8 cellular contexts compared by ENCODE assay signal in genomic region chr19:18108897-18109296, GRCh38. TPM values are rescaled to one million over a fixed set of nuclear protein-coding genes. Genes with fewer than 3 reads are reported as not detected.
DNase-seq lines count a peak whose midpoint lies in the region; ATAC-seq and TF ChIP-seq lines count a peak whose summit lies in the region.
"Had no signal": no experiment of that assay in that cellular context is flagged by ENCODE, and none has a peak within 500 bp of the region (broad histone marks: within the 10 kb centered on the region; RNA-seq: fewer than 3 reads in every experiment).

No MANE protein-coding gene starts in this region.

- H3K4me3 Mint-ChIP-seq in activated B cell treated with CpG ODN at 0.5 μM for 24 hours: peak overlapping the region; percentile 78

- peaks cover 28% of the 10 kb centered on the region for H3K36me3 Mint-ChIP-seq in activated B cell treated with CpG ODN at 0.5 μM for 24 hours (ENCODE audit: low read depth)

- no peaks in the 10 kb centered on the region for H3K9me2 ChIP-seq in hepatocyte (replicated peaks; ENCODE audit: insufficient read depth)

- H4K20me1 ChIP-seq in hepatocyte (ENCODE audit: insufficient read depth, poor library complexity, severe bottlenecking): no peaks in the 10 kb centered on the region

- H3K27ac Mint-ChIP-seq in activated B cell treated with CpG ODN at 0.5 μM for 24 hours: peak overlapping the region; percentile 83

- H3K27me3 Mint-ChIP-seq in activated B cell treated with CpG ODN at 0.5 μM for 24 hours: no peaks in the 10 kb centered on the region

- DNase-seq in HL-60 (ENCODE audit: low read depth in 1 of 2, low spot score in 1 of 2): no peak
- DNase-seq in activated B cell treated with CpG ODN at 0.5 μM for 24 hours: no peak
- DNase-seq in hepatocyte (ENCODE audit: low spot score): peak; percentile 57
- no peak for DNase-seq in spleen
- DNase-seq in hypothalamus (lab: John Stamatoyannopoulos, UW): no peak
- DNase-seq in SKM-1 treated with dmso at 0.1 percent for 144 hours (lab: John Stamatoyannopoulos, UW; ENCODE audit: unreplicated experiment): no peak
- DNase-seq in NCI-H2107 treated with DMSO at 0.1 percent for 48 hours (lab: John Stamatoyannopoulos, UW; ENCODE audit: unreplicated experiment): no peak
- DNase-seq: NCI-H146 had no signal

- no peak for ATAC-seq in activated B cell treated with CpG ODN at 0.5 μM for 24 hours (ENCODE audit: low read depth)

- H3K4me2 ChIP-seq in hepatocyte: peak overlapping the region; percentile 98

- H3K79me2 ChIP-seq in hepatocyte: peaks cover 3% of the 10 kb centered on the region

- peaks cover 18% of the 10 kb centered on the region for H3K4me1 ChIP-seq in hepatocyte (ENCODE audit: insufficient read depth)
- H3K4me1 ChIP-seq in spleen: peaks cover 21 to 100% (median 72%) of the 10 kb centered on the region in 6 donors

- H3K9me3 ChIP-seq in hepatocyte (ENCODE audit: low read depth) (no peaks in the 10 kb centered on the region), spleen (no peaks in the 10 kb centered on the region)

- intact Hi-C loops in activated B cell treated with CpG ODN at 0.5 μM for 24 hours (cut with micrococcal nuclease) (loop anchor here (1.0 to 10.0 kb wide), 2 partner anchors 102 to 306 kb away; partner anchors contain the start of gene SSBP4), spleen (cut with DNase I; ENCODE audit: low total_unique reads) (no loop called here)

- no peak overlapping the region for H2AFZ ChIP-seq in hepatocyte

- CTCF ChIA-PET in activated B cell treated with CpG ODN at 0.5 μM for 24 hours (lab: Charles Lee): interaction anchor here (0.8 to 3.8 kb wide), 6 partner anchors 11 to 143 kb away, joined by 3 to 18 read pairs (median 3); partner anchors contain the start of genes IL12RB1 and MAST3

- no peaks in the 10 kb centered on the region for H3K27me3 ChIP-seq in HL-60 (ENCODE audit: insufficient read depth, poor library complexity, severe bottlenecking)
- H3K27me3 ChIP-seq in hepatocyte: no peaks in the 10 kb centered on the region
- H3K27me3 ChIP-seq in spleen (replicated peaks in 1 of 7): peaks cover 0 to 12% (median 0%) of the 10 kb centered on the region in 7 donors

- H3K4me3 ChIP-seq in HL-60 (replicated peaks; ENCODE audit: insufficient read depth, low read length) (no peak overlapping the region), hepatocyte (no peak overlapping the region), spleen (no peak overlapping the region)

- 53% methylated on average over 2 of the region's 2 CpGs for WGBS in hepatocyte (ENCODE audit: low lambda C conversion rate, missing lambda C conversion rate)
- WGBS in spleen, 5 donors: 72 to 91% (median 75%) methylated on average over 2 of the region's 2 CpGs

- peaks cover 64% of the 10 kb centered on the region for H3K4me1 Mint-ChIP-seq in activated B cell treated with CpG ODN at 0.5 μM for 24 hours

- TF ChIP-seq CTCF in HL-60 (IDR thresholded peaks at IDR 0.05; ENCODE audit: insufficient read depth, low read length) (no peak), activated B cell treated with CpG ODN at 0.5 μM for 24 hours (IDR thresholded peaks at IDR 0.05) (no peak), hepatocyte (IDR thresholded peaks at IDR 0.05; ENCODE audit: poor library complexity) (no peak), spleen (IDR thresholded peaks at IDR 0.05 in 8 of 11, conservative IDR thresholded peaks at IDR 0.05 in 3 of 11) (no peak)

- no peaks in the 10 kb centered on the region for H3K9me3 Mint-ChIP-seq in activated B cell treated with CpG ODN at 0.5 μM for 24 hours

- no peak for TF ChIP-seq POLR2A in spleen (IDR thresholded peaks at IDR 0.05)

- no peaks in the 10 kb centered on the region for H3K36me3 ChIP-seq in hepatocyte (replicated peaks; ENCODE audit: insufficient read depth, low read depth)
- peaks cover 0 to 32% (median 3%) of the 10 kb centered on the region in 6 donors for H3K36me3 ChIP-seq in spleen

- H3K27ac ChIP-seq in HL-60 (replicated peaks) (peak overlapping the region; percentile 88), hepatocyte (peak overlapping the region; percentile 96), spleen (peak overlapping the region in 6 of 8 donors; percentile 78 to 98 (median 90))

- POLR2A ChIA-PET in activated B cell treated with CpG ODN at 0.5 μM for 24 hours (lab: Charles Lee): interaction anchor here (0.5 to 9.7 kb wide), 17 partner anchors 9 to 1555 kb away, joined by 3 to 146 read pairs (median 5); partner anchors contain the start of genes ARRDC2, ATP13A1, IL12RB1 and MAST3

RNA-seq across cellular contexts. Expression of gene MAST3, which starts 11.3 kb away (rescaled TPM):
- total RNA-seq in activated B cell treated with CpG ODN at 0.5 μM for 24 hours: 44.3 and 48.6 TPM in 2 replicates
- total RNA-seq in hepatocyte: 5.5 and 9.7 TPM in 2 replicates
- 10.3 and 11.1 TPM in 2 replicates for polyA plus RNA-seq in hepatocyte
- total RNA-seq in spleen: 10 to 100 TPM; 31.3 to 52.7 (median 39.4) TPM
- polyA plus RNA-seq in spleen: 10 to 100 TPM in 2 of 3 donors, 1 to 10 TPM in 1; 8.9 to 17.1 (median 16.1) TPM

RNA-seq across cellular contexts. Expression of gene IL12RB1, which starts 22.2 kb away (rescaled TPM):
- total RNA-seq in activated B cell treated with CpG ODN at 0.5 μM for 24 hours (19.9 and 20.9 TPM in 2 replicates), hepatocyte (not detected in 2 replicates), spleen (10 to 100 TPM; 19.7 to 31.6 (median 25.3) TPM)
- polyA plus RNA-seq in hepatocyte (not detected in 2 replicates), spleen (10 to 100 TPM in 2 of 3 donors, 1 to 10 TPM in 1; 9.9 to 21.5 (median 14.8) TPM)

RNA-seq across cellular contexts. Expression of gene PIK3R2, which starts 44.1 kb away (rescaled TPM):
- total RNA-seq in activated B cell treated with CpG ODN at 0.5 μM for 24 hours (12.0 and 12.7 TPM in 2 replicates), hepatocyte (29.9 and 38.7 TPM in 2 replicates), spleen (10 to 100 TPM in 6 of 7 donors, 1 to 10 TPM in 1; 6.6 to 22.7 (median 16.3) TPM)
- polyA plus RNA-seq in hepatocyte (49.5 and 52.2 TPM in 2 replicates), spleen (1 to 10 TPM; 4.2 to 5.1 (median 4.9) TPM)

Comparison
In these comparisons a context has a peak if more than half of its experiments do, and no peak if none do; other contexts are left out.
1. RNA of gene IL12RB1, which starts 22.2 kb away (total RNA-seq): 19.7 to 31.6 TPM in spleen and 19.9 to 20.9 TPM in activated B cell treated with CpG ODN at 0.5 μM for 24 hours; not detected in hepatocyte; every median in the first group is over 10 times any median in the second.
2. Peak in every context shown above with its lines, with median percentiles within 50 percentile points of each other: H3K27ac ChIP-seq.